8 cellular contexts compared by ENCODE assay signal in the genomic region with DNA sequence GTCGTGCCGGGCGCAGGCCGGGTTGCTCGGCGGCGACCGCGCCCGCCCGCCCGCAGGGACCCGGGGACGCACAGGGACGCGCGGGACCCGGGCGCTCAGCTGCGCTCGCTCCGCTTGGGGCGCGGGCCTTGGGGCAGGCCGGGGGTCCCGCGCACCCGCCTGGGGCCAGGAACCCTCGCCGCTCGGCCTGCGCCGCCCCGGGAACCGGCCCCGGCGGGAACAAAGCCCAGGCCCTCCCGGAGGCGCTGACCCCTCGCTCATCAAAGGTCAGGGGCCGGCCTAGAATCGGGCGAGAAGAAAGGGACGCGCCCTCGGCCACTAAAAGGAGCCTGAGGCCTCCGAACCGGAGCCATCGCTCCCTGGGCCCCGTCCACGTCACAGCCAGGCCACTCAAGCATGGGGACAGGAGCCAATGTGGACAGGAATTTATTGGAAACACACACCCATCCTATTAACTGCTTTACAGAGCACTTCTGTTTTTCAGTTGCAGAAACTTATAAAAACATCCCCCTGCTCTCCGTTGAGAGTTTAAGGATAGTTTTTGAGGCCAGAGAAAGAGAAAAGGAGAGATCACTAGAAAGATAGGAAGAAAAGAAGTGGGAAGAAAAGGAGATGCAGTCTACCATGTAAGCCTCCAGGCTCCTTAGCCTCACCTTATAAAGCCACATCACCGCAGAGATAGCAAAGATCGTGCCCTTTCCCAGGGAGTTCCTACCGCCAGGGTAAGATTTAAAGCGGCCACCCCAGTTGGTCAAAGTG. TPM values are rescaled to one million over a fixed set of nuclear protein-coding genes. Genes with fewer than 3 reads are reported as not detected.
DNase-seq lines count a peak whose midpoint lies in the region; ATAC-seq and TF ChIP-seq lines count a peak whose summit lies in the region.

No MANE protein-coding gene starts in this region.

- peaks cover 74% of the 10 kb centered on the region for H3K4me1 ChIP-seq in ACC112 (ENCODE audit: control insufficient read depth, insufficient read depth, low read length, unreplicated experiment)
- peaks cover 58% of the 10 kb centered on the region for H3K4me1 ChIP-seq in Panc1 (ENCODE audit: control insufficient read depth, insufficient read depth, low read length)
- peaks cover 0 to 11% of the 10 kb centered on the region in 2 experiments for H3K4me1 ChIP-seq in neutrophil (ENCODE audit: control insufficient read depth in 1 of 2, insufficient read depth in 1 of 2, low read depth in 1 of 2, low read length in 1 of 2)

- DNase-seq in Panc1 (ENCODE audit: low read depth, low spot score) = no peak
- DNase-seq in fibroblast of mammary gland (ENCODE audit: low read depth) = no peak
- DNase-seq in COR-L47 (lab: John Stamatoyannopoulos, UW) = no peak
- DNase-seq in middle frontal gyrus (ENCODE audit: extremely low spot score, low spot score) = no peak

- H3K4me3 ChIP-seq in ACC112 (ENCODE audit: low read depth, low read length) (peak overlapping the region; percentile 89), Panc1 (ENCODE audit: low read depth in 2 of 2, low read length in 2 of 2) (peak overlapping the region; percentile 56 to 57), fibroblast of mammary gland (ENCODE audit: control insufficient read depth, low read depth, low read length) (peak overlapping the region; percentile 40), neutrophil (ENCODE audit: low read depth in 1 of 2, low read length in 1 of 2) (peak overlapping the region; percentile 20 to 25)

- no peaks in the 10 kb centered on the region for H3K36me3 ChIP-seq in ACC112 (ENCODE audit: insufficient read depth, low read length)
- no peaks in the 10 kb centered on the region for H3K36me3 ChIP-seq in Panc1 (ENCODE audit: control insufficient read depth, insufficient read depth, low read length)
- no peaks in the 10 kb centered on the region for H3K36me3 ChIP-seq in neutrophil

- in situ Hi-C loops in Panc1 (cut with HindIII; ENCODE audit: low pct_unique_long_range_greater_than_20kb, low sequenced_read_pairs) = no loop called here

- no peaks in the 10 kb centered on the region for H3K9me3 ChIP-seq in Panc1 (ENCODE audit: control insufficient read depth, insufficient read depth, low read depth, low read length)
- H3K9me3 ChIP-seq in neutrophil = no peaks in the 10 kb centered on the region

- POLR2A ChIA-PET in Panc1 (lab: Charles Lee) = no interaction called here

- CTCF ChIA-PET in Panc1 (lab: Charles Lee) = no interaction called here

- peak; percentile 5 for ATAC-seq in GM21360 (IDR thresholded peaks at IDR 0.05; ENCODE audit: unreplicated experiment)
- ATAC-seq in Panc1 = peak; percentile 74
- no peak for ATAC-seq in activated CD4-positive, CD25-positive, alpha-beta regulatory T cell treated with anti-CD3 and anti-CD28 coated beads, Interleukin-2, amount 50 U/mL, for 24 hours

- intact Hi-C loops in Panc1 (cut with micrococcal nuclease; ENCODE audit: unreplicated experiment) = loop anchor here (10.0 kb wide), 1 partner anchor 214 kb away; no protein-coding TSS in a partner anchor

- H3K27me3 ChIP-seq in ACC112 (ENCODE audit: insufficient read depth, low read length) (no peaks in the 10 kb centered on the region), Panc1 (ENCODE audit: control insufficient read depth, insufficient read depth, low read length) (no peaks in the 10 kb centered on the region), neutrophil (peaks cover 93% of the 10 kb centered on the region)

- H3K27ac ChIP-seq in ACC112 (ENCODE audit: low read depth, low read length) = peak overlapping the region; percentile 80
- peak overlapping the region; percentile 83 for H3K27ac ChIP-seq in Panc1 (ENCODE audit: low read length)
- H3K27ac ChIP-seq in neutrophil = no peak overlapping the region

- H3K79me2 ChIP-seq in ACC112 (ENCODE audit: control insufficient read depth, insufficient read depth, low read length, unreplicated experiment) = peaks cover 93% of the 10 kb centered on the region

- TF ChIP-seq CTCF in Panc1 (IDR thresholded peaks at IDR 0.05) (peak; percentile 34), fibroblast of mammary gland (conservative IDR thresholded peaks at IDR 0.05; ENCODE audit: control insufficient read depth, insufficient read depth, low read depth, low read length) (no peak), neutrophil (IDR thresholded peaks at IDR 0.05) (no peak)

- BruUV-seq in Panc1 (replicated peaks; lab: Mats Ljungman, UMichigan) = no TSS peak

- H2AFZ ChIP-seq in ACC112 (ENCODE audit: low read length, unreplicated experiment) = peak overlapping the region; percentile 33

RNA-seq across cellular contexts. Expression of a gene that starts 0.5 kb away (rescaled TPM):
- 7.1 TPM for total RNA-seq in Panc1 (2021; ENCODE audit: unreplicated experiment)
- polyA plus RNA-seq in Panc1 (2012; ENCODE audit: insufficient read length) = 3.0 TPM

Comparison
In these comparisons a context has a peak if more than half of its experiments do, and no peak if none do; other contexts are left out.
1. H3K4me3 ChIP-seq: peak in every context shown above with its lines; median percentile 89 in ACC112; 56 in Panc1; 40 in fibroblast of mammary gland; 22 in neutrophil.
2. ATAC-seq: peak in GM21360 (single experiment) and Panc1 (single experiment); none in activated CD4-positive, CD25-positive, alpha-beta regulatory T cell treated with anti-CD3 and anti-CD28 coated beads, Interleukin-2, amount 50 U/mL, for 24 hours (0 of 2).